23 cellular contexts compared by ENCODE assay signal in genomic region chr6:52125572-52125971, GRCh38. TPM values are rescaled to one million over a fixed set of nuclear protein-coding genes. Genes with fewer than 3 reads are reported as not detected.
"Had no signal": no experiment of that assay in that cellular context is flagged by ENCODE, and none has a peak within 500 bp of the region (broad histone marks: within the 10 kb centered on the region; RNA-seq: fewer than 3 reads in every experiment).

No MANE protein-coding gene starts in this region.

- DNase-seq: colonic mucosa; dermis blood vessel endothelial cell; endodermal cell; heart right ventricle; left colon; left ventricle myocardium superior; naive thymus-derived CD4-positive, alpha-beta T cell; posterior cingulate gyrus; sigmoid colon; stimulated activated naive CD4-positive, alpha-beta T cell; tibial artery; upper lobe of left lung; uterus had no signal

- H3K27me3 ChIP-seq: colonic mucosa, heart right ventricle, neutrophil, sigmoid colon, tibial artery, upper lobe of left lung, uterus had no signal

- H3K4me3 ChIP-seq: colonic mucosa, heart right ventricle, sigmoid colon, skin epidermis, tibial artery, upper lobe of left lung, uterus had no signal

- H3K27ac ChIP-seq: colonic mucosa, heart right ventricle, neutrophil, sigmoid colon, skin epidermis, tibial artery, upper lobe of left lung, uterus had no signal

- H3K36me3 ChIP-seq: colonic mucosa, heart right ventricle, neutrophil, sigmoid colon, tibial artery, upper lobe of left lung, uterus had no signal

- ATAC-seq: heart right ventricle; left colon; left ventricle myocardium superior; naive thymus-derived CD4-positive, alpha-beta T cell had no signal

- H3K4me1 ChIP-seq: colonic mucosa, heart right ventricle, sigmoid colon, tibial artery, upper lobe of left lung, uterus had no signal

- H3K9me3 ChIP-seq: colonic mucosa, neutrophil, sigmoid colon, tibial artery, upper lobe of left lung, uterus had no signal

RNA-seq across cellular contexts. Expression of gene PKHD1, which starts 38.2 kb away (rescaled TPM):
- total RNA-seq: endothelial cell of umbilical vein; fibroblast of lung; frontal cortex; left ventricle myocardium superior; lung microvascular endothelial cell; mesenteric fat pad; naive thymus-derived CD4-positive, alpha-beta T cell; osteoblast; pulmonary artery endothelial cell had no signal
- polyA plus RNA-seq: endothelial cell of umbilical vein; fibroblast of lung; naive thymus-derived CD4-positive, alpha-beta T cell; neural cell had no signal
